8 cellular contexts compared by ENCODE assay signal in the genomic region with DNA sequence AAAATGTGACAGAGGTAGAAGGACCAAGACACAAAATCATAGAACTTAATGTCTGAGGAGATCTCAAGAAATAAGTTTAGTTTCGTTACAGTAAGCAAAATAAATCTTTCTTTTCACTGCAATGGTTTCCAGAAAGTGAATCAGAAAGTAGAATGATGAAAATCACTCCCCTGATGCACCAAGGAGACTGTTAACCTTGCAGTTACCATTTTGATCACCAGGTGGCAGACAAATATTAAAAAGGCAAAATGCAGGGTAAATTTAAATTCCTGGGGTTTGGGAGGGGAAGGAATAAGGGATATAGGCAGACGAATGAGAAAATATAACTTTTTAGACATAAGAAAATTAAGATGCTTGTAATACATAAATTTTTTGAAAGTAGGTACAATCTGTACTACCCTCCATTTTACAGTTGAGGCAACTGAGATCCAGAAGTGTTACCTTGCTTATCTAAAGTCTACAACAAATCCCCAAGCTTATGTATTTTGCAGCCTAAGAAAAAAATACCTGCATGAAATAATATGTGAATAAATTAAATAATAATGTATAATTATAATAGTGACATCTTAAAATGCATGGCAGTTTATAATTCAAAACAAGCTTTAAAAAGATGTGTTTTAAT.
DNase-seq lines count a peak whose midpoint lies in the region; ATAC-seq, FAIRE-seq and TF ChIP-seq lines count a peak whose summit lies in the region.

No MANE protein-coding gene starts in this region.

- peak; percentile 40 for DNase-seq in NCI-H510A treated with DMSO at 0.1 percent for 48 hours (lab: John Stamatoyannopoulos, UW)
- DNase-seq in NCI-H510A (lab: John Stamatoyannopoulos, UW): no peak
- peak; percentile 27 for DNase-seq in NT2/D1 (ENCODE audit: low read depth, low spot score)
- peak in 7 of 9 donors; percentile 2 to 34 (median 24) for DNase-seq in naive thymus-derived CD4-positive, alpha-beta T cell
- no peak for DNase-seq in coronary artery (ENCODE audit: low spot score)

- POLR2A ChIA-PET in naive thymus-derived CD4-positive, alpha-beta T cell (lab: Charles Lee): no interaction called here

- H3K4me1 Mint-ChIP-seq in naive thymus-derived CD4-positive, alpha-beta T cell: peaks cover 0 to 5% (median 0%) of the 10 kb centered on the region in 7 donors

- no peak overlapping the region for H3K4me3 Mint-ChIP-seq in naive thymus-derived CD4-positive, alpha-beta T cell

- no peak overlapping the region for H3K27ac Mint-ChIP-seq in naive thymus-derived CD4-positive, alpha-beta T cell

- H3K36me3 Mint-ChIP-seq in naive thymus-derived CD4-positive, alpha-beta T cell: peaks cover 0 to 2% (median 0%) of the 10 kb centered on the region in 5 donors

- H3K9me3 Mint-ChIP-seq in naive thymus-derived CD4-positive, alpha-beta T cell: peaks cover 0 to 1% (median 0%) of the 10 kb centered on the region in 11 donors

- no peaks in the 10 kb centered on the region for H3K9me3 ChIP-seq in NT2/D1 (ENCODE audit: insufficient read depth, low read length)
- no peaks in the 10 kb centered on the region for H3K9me3 ChIP-seq in naive thymus-derived CD4-positive, alpha-beta T cell (ENCODE audit: control insufficient read depth in 2 of 3, low read length in 3 of 3)

- no peaks in the 10 kb centered on the region for H3K4me1 ChIP-seq in NT2/D1 (ENCODE audit: insufficient read depth, insufficient read length)
- no peaks in the 10 kb centered on the region for H3K4me1 ChIP-seq in naive thymus-derived CD4-positive, alpha-beta T cell (ENCODE audit: control insufficient read depth in 2 of 2, insufficient read depth in 2 of 2, low read length in 2 of 2)

- no peaks in the 10 kb centered on the region for H3K27me3 ChIP-seq in NT2/D1 (ENCODE audit: insufficient read depth, insufficient read length)
- H3K27me3 ChIP-seq in naive thymus-derived CD4-positive, alpha-beta T cell (ENCODE audit: control insufficient read depth in 2 of 2, insufficient read depth in 2 of 2, low read length in 2 of 2): no peaks in the 10 kb centered on the region

- no peak for TF ChIP-seq CTCF in coronary artery (IDR thresholded peaks at IDR 0.05)

- intact Hi-C loops in naive thymus-derived CD4-positive, alpha-beta T cell (cut with micrococcal nuclease): loop anchor here (1.0 to 10.0 kb wide), 10 partner anchors 192 to 1174 kb away; a partner anchor contains a TSS

- H3K9ac ChIP-seq in NT2/D1 (ENCODE audit: insufficient read length, low read depth): no peak overlapping the region

- no peaks in the 10 kb centered on the region for H3K27me3 Mint-ChIP-seq in naive thymus-derived CD4-positive, alpha-beta T cell

- H3K36me3 ChIP-seq in NT2/D1 (ENCODE audit: insufficient read depth, insufficient read length, low read length): no peaks in the 10 kb centered on the region
- no peaks in the 10 kb centered on the region for H3K36me3 ChIP-seq in naive thymus-derived CD4-positive, alpha-beta T cell (ENCODE audit: control insufficient read depth in 2 of 3, insufficient read depth in 3 of 3, low read length in 3 of 3)

- no peak overlapping the region for H3K4me3 ChIP-seq in NT2/D1 (ENCODE audit: insufficient read length, low read depth)
- no peak overlapping the region for H3K4me3 ChIP-seq in naive thymus-derived CD4-positive, alpha-beta T cell (ENCODE audit: low read length)
- H3K4me3 ChIP-seq in coronary artery: no peak overlapping the region

- peak; percentile 47 for FAIRE-seq in colon (lab: Jason Lieb, UNC)

- no peak overlapping the region for H3K27ac ChIP-seq in naive thymus-derived CD4-positive, alpha-beta T cell (ENCODE audit: low read depth, low read length)
- no peak overlapping the region for H3K27ac ChIP-seq in coronary artery

- CTCF ChIA-PET in naive thymus-derived CD4-positive, alpha-beta T cell (lab: Charles Lee): interaction anchor here (0.8 to 1.5 kb wide), 6 partner anchors 18 to 943 kb away, joined by 3 to 7 read pairs (median 4); no protein-coding TSS in a partner anchor

- ATAC-seq in GM19023 (IDR thresholded peaks at IDR 0.05; ENCODE audit: unreplicated experiment) (peak; percentile 56), HG03135 (IDR thresholded peaks at IDR 0.05; ENCODE audit: unreplicated experiment) (peak; percentile 72)
- no peak for ATAC-seq in naive thymus-derived CD4-positive, alpha-beta T cell

Comparison
In these comparisons a context has a peak if more than half of its experiments do, and no peak if none do; other contexts are left out.
1. DNase-seq: peak in NCI-H510A treated with DMSO at 0.1 percent for 48 hours (single experiment), NT2/D1 (single experiment) and naive thymus-derived CD4-positive, alpha-beta T cell (7 of 9); none in NCI-H510A (single experiment) and coronary artery (single experiment).